In genomic region chr4:48686369-48686768, GRCh38 we compare ENCODE assay signal across 18 cellular contexts.
DNase-seq lines count a peak whose midpoint lies in the region; ATAC-seq and TF ChIP-seq lines count a peak whose summit lies in the region.
"Had no signal": no experiment of that assay in that cellular context is flagged by ENCODE, and none has a peak within 500 bp of the region (broad histone marks: within the 10 kb centered on the region; RNA-seq: fewer than 3 reads in every experiment).

No MANE protein-coding gene starts in this region.

- no peak for ATAC-seq in CD4-positive, alpha-beta T cell (ENCODE audit: poor library complexity)
- ATAC-seq in activated B cell treated with CpG ODN at 0.5 μM for 24 hours (ENCODE audit: low read depth) (no peak), GM19467 (IDR thresholded peaks at IDR 0.05; ENCODE audit: unreplicated experiment) (no peak), gastroesophageal sphincter (no peak), gastrocnemius medialis (no peak)
- ATAC-seq in naive thymus-derived CD4-positive, alpha-beta T cell = no peak
- ATAC-seq: K562 had no signal

- no peak for TF ChIP-seq POLR2A in gastroesophageal sphincter (IDR thresholded peaks at IDR 0.05)
- TF ChIP-seq POLR2A in gastrocnemius medialis (IDR thresholded peaks at IDR 0.05) = no peak

- peaks cover 27% of the 10 kb centered on the region for H3K36me3 Mint-ChIP-seq in CD4-positive, alpha-beta T cell (ENCODE audit: low read depth)
- H3K36me3 Mint-ChIP-seq in activated B cell treated with CpG ODN at 0.5 μM for 24 hours (ENCODE audit: low read depth) = peaks cover 8% of the 10 kb centered on the region
- H3K36me3 Mint-ChIP-seq in naive thymus-derived CD4-positive, alpha-beta T cell = peaks cover 6 to 23% (median 13%) of the 10 kb centered on the region in 5 donors

- intact Hi-C loops in CD4-positive, alpha-beta T cell (cut with DNase I, micrococcal nuclease) = no loop called here
- intact Hi-C loops in activated B cell treated with CpG ODN at 0.5 μM for 24 hours (cut with micrococcal nuclease) (loop anchor here (10.0 kb wide), 2 partner anchors 148 to 278 kb away; partner anchors contain the start of gene OCIAD1), gastrocnemius medialis (cut with DNase I; ENCODE audit: low total_unique reads) (no loop called here)
- intact Hi-C loops in naive thymus-derived CD4-positive, alpha-beta T cell (cut with micrococcal nuclease) = loop anchor here in 1 of 2 donors (10.0 kb wide), 1 partner anchor 88 kb away; no protein-coding TSS in a partner anchor

- no peak overlapping the region for H3K4me3 Mint-ChIP-seq in CD4-positive, alpha-beta T cell
- no peak overlapping the region for H3K4me3 Mint-ChIP-seq in activated B cell treated with CpG ODN at 0.5 μM for 24 hours
- no peak overlapping the region for H3K4me3 Mint-ChIP-seq in naive thymus-derived CD4-positive, alpha-beta T cell
- H3K4me3 Mint-ChIP-seq: CD14-positive monocyte had no signal

- TF ChIP-seq EP300 in gastroesophageal sphincter (IDR thresholded peaks at IDR 0.05) = no peak

- CTCF ChIA-PET in CD4-positive, alpha-beta T cell (lab: Charles Lee) = no interaction called here
- CTCF ChIA-PET in activated B cell treated with CpG ODN at 0.5 μM for 24 hours (lab: Charles Lee) = no interaction called here
- CTCF ChIA-PET in naive thymus-derived CD4-positive, alpha-beta T cell (lab: Charles Lee) = no interaction called here

- no peak overlapping the region for H3K27ac ChIP-seq in CD4-positive, alpha-beta T cell (ENCODE audit: low read depth, low read length)
- no peak overlapping the region for H3K27ac ChIP-seq in naive thymus-derived CD4-positive, alpha-beta T cell (ENCODE audit: low read depth, low read length)
- H3K27ac ChIP-seq in gastroesophageal sphincter = no peak overlapping the region
- no peak overlapping the region for H3K27ac ChIP-seq in gastrocnemius medialis
- H3K27ac ChIP-seq: BLaER1, GM23248, HL-60 had no signal

- H3K27ac Mint-ChIP-seq in CD4-positive, alpha-beta T cell = peak overlapping the region; percentile 16
- H3K27ac Mint-ChIP-seq in activated B cell treated with CpG ODN at 0.5 μM for 24 hours = peak overlapping the region; percentile 1
- peak overlapping the region in 5 of 9 donors; percentile 30 to 60 (median 49) for H3K27ac Mint-ChIP-seq in naive thymus-derived CD4-positive, alpha-beta T cell

- H3K9me3 Mint-ChIP-seq in CD4-positive, alpha-beta T cell = no peaks in the 10 kb centered on the region
- H3K9me3 Mint-ChIP-seq in activated B cell treated with CpG ODN at 0.5 μM for 24 hours = no peaks in the 10 kb centered on the region
- H3K9me3 Mint-ChIP-seq in naive thymus-derived CD4-positive, alpha-beta T cell = no peaks in the 10 kb centered on the region
- H3K9me3 Mint-ChIP-seq: CD14-positive monocyte had no signal

- POLR2A ChIA-PET in CD4-positive, alpha-beta T cell (lab: Charles Lee) = no interaction called here
- POLR2A ChIA-PET in activated B cell treated with CpG ODN at 0.5 μM for 24 hours (lab: Charles Lee) = no interaction called here
- POLR2A ChIA-PET in naive thymus-derived CD4-positive, alpha-beta T cell (lab: Charles Lee) = no interaction called here

- H3K4me1 ChIP-seq in BE2C = peaks cover 11% of the 10 kb centered on the region
- H3K4me1 ChIP-seq in naive thymus-derived CD4-positive, alpha-beta T cell (ENCODE audit: control insufficient read depth in 2 of 2, insufficient read depth in 2 of 2, low read length in 2 of 2) = peaks cover 4 to 5% of the 10 kb centered on the region in 2 donors
- peaks cover 0 to 11% (median 0%) of the 10 kb centered on the region in 3 donors for H3K4me1 ChIP-seq in gastroesophageal sphincter
- H3K4me1 ChIP-seq in gastrocnemius medialis = peaks cover 28 to 42% of the 10 kb centered on the region in 2 donors

- H3K4me1 Mint-ChIP-seq in CD4-positive, alpha-beta T cell (ENCODE audit: low read depth) = peaks cover 71% of the 10 kb centered on the region
- peaks cover 62% of the 10 kb centered on the region for H3K4me1 Mint-ChIP-seq in activated B cell treated with CpG ODN at 0.5 μM for 24 hours
- H3K4me1 Mint-ChIP-seq in naive thymus-derived CD4-positive, alpha-beta T cell = peaks cover 30 to 71% (median 61%) of the 10 kb centered on the region in 7 donors

- DNase-seq in BE2C = no peak
- no peak for DNase-seq in CD4-positive, alpha-beta T cell
- DNase-seq in activated B cell treated with CpG ODN at 0.5 μM for 24 hours = no peak
- no peak for DNase-seq in naive thymus-derived CD4-positive, alpha-beta T cell
- DNase-seq in GM19240 (ENCODE audit: insufficient read length, low spot score) = no peak
- DNase-seq in gastrocnemius medialis = no peak
- DNase-seq: ACHN, Caco-2, DMS79, GDM1, GM23248, HCEC 1CT had no signal

- H3K27me3 ChIP-seq in BE2C = no peaks in the 10 kb centered on the region
- no peaks in the 10 kb centered on the region for H3K27me3 ChIP-seq in CD4-positive, alpha-beta T cell (ENCODE audit: control insufficient read depth, insufficient read depth, low read length)
- no peaks in the 10 kb centered on the region for H3K27me3 ChIP-seq in naive thymus-derived CD4-positive, alpha-beta T cell (ENCODE audit: control insufficient read depth in 2 of 2, insufficient read depth in 2 of 2, low read length in 2 of 2)
- no peaks in the 10 kb centered on the region for H3K27me3 ChIP-seq in gastroesophageal sphincter
- no peaks in the 10 kb centered on the region for H3K27me3 ChIP-seq in gastrocnemius medialis
- H3K27me3 ChIP-seq: BLaER1 had no signal

- in situ Hi-C loops in gastrocnemius medialis (cut with MboI; ENCODE audit: low sequenced_read_pairs in 4 of 4) = loop anchor here in 1 of 4 donors (10.0 kb wide), 1 partner anchor 112 kb away; no protein-coding TSS in a partner anchor

- no peaks in the 10 kb centered on the region for H3K27me3 Mint-ChIP-seq in CD4-positive, alpha-beta T cell
- H3K27me3 Mint-ChIP-seq in activated B cell treated with CpG ODN at 0.5 μM for 24 hours = no peaks in the 10 kb centered on the region
- H3K27me3 Mint-ChIP-seq in naive thymus-derived CD4-positive, alpha-beta T cell = no peaks in the 10 kb centered on the region

- H3K4me3 ChIP-seq in BE2C (ENCODE audit: low read depth, low read length) = 0 out of 2 replicates have a peak overlapping the region, but pooled peaks have one; percentile 6
- H3K4me3 ChIP-seq in naive thymus-derived CD4-positive, alpha-beta T cell (ENCODE audit: low read length) = no peak overlapping the region
- H3K4me3 ChIP-seq in gastroesophageal sphincter = no peak overlapping the region
- H3K4me3 ChIP-seq in gastrocnemius medialis = no peak overlapping the region
- H3K4me3 ChIP-seq: BLaER1, GM23248, K562 had no signal

- 89 to 100% methylated on average over 3 of the region's 3 CpGs for WGBS in gastroesophageal sphincter (ENCODE audit: low coverage in 1 of 2), 2 donors

- TF ChIP-seq CTCF in BE2C (IDR thresholded peaks at IDR 0.05; ENCODE audit: low read depth, low read length) (no peak), activated B cell treated with CpG ODN at 0.5 μM for 24 hours (IDR thresholded peaks at IDR 0.05) (no peak), gastroesophageal sphincter (IDR thresholded peaks at IDR 0.05) (no peak), gastrocnemius medialis (IDR thresholded peaks at IDR 0.05 in 4 of 5, conservative IDR thresholded peaks at IDR 0.05 in 1 of 5) (no peak)
- TF ChIP-seq CTCF in CD4-positive, alpha-beta T cell (IDR thresholded peaks at IDR 0.05) = no peak

- no peaks in the 10 kb centered on the region for H3K9me3 ChIP-seq in BE2C
- H3K9me3 ChIP-seq in CD4-positive, alpha-beta T cell (ENCODE audit: control insufficient read depth, low read length) = no peaks in the 10 kb centered on the region
- H3K9me3 ChIP-seq in naive thymus-derived CD4-positive, alpha-beta T cell (ENCODE audit: control insufficient read depth in 2 of 3, low read length in 3 of 3) = no peaks in the 10 kb centered on the region
- no peaks in the 10 kb centered on the region for H3K9me3 ChIP-seq in gastroesophageal sphincter
- H3K9me3 ChIP-seq in gastrocnemius medialis = no peaks in the 10 kb centered on the region
- H3K9me3 ChIP-seq: Caco-2 had no signal

- no peaks in the 10 kb centered on the region for H3K36me3 ChIP-seq in BE2C
- no peaks in the 10 kb centered on the region for H3K36me3 ChIP-seq in naive thymus-derived CD4-positive, alpha-beta T cell (ENCODE audit: control insufficient read depth in 2 of 3, insufficient read depth in 3 of 3, low read length in 3 of 3)
- no peaks in the 10 kb centered on the region for H3K36me3 ChIP-seq in gastroesophageal sphincter
- H3K36me3 ChIP-seq in gastrocnemius medialis = no peaks in the 10 kb centered on the region
